Comparison of ENCODE assay signal across 1 cellular context in genomic region chr1:155834296-155834926, GRCh38.
TF ChIP-seq lines count a peak whose summit lies in the region.

No MANE protein-coding gene starts in this region.

TF ChIP-seq in K562, 482 proteins besides CTCF, POLR2A, EP300 and RAD21 (continued from another document and continues in another):
- TF ChIP-seq ZMIZ1 (IDR thresholded peaks at IDR 0.05; ENCODE audit: low read depth in 2 of 2, low read length in 2 of 2) (no peak), NONO (IDR thresholded peaks at IDR 0.05; ENCODE audit: low read depth in 2 of 2, low read length in 1 of 2) (peak in 1 of 2 experiments; percentile 51; a peak in 1 of 4 replicates), RBM15 (IDR thresholded peaks at IDR 0.05; ENCODE audit: insufficient read depth, low read length) (no peak), TEAD2 (tag; IDR thresholded peaks at IDR 0.05) (no peak), KDM4B (IDR thresholded peaks at IDR 0.05; ENCODE audit: borderline replicate concordance in 2 of 2, low read depth in 1 of 2) (no peak), ZNF175 (CRISPR knock-in tag; IDR thresholded peaks at IDR 0.05; ENCODE audit: low read depth) (no peak), ZNF639 (CRISPR knock-in tag; conservative IDR thresholded peaks at IDR 0.05 in 1 of 2, IDR thresholded peaks at IDR 0.05 in 1 of 2) (peak in 1 of 2 experiments; percentile 1; a peak in 1 of 4 replicates), E2F6 (IDR thresholded peaks at IDR 0.05; ENCODE audit: borderline replicate concordance in 1 of 2, extremely low read depth in 1 of 2, insufficient read depth in 1 of 2, insufficient read length in 1 of 2, low read depth in 1 of 2, low read length in 1 of 2, poor library complexity in 1 of 2, severe bottlenecking in 1 of 2) (no peak), CTCFL (IDR thresholded peaks at IDR 0.05; ENCODE audit: borderline replicate concordance, insufficient read depth, low read depth, low read length, poor library complexity, severe bottlenecking) (no peak), SREBF2 (CRISPR knock-in tag; IDR thresholded peaks at IDR 0.05) (no peak), ELK1 (CRISPR knock-in tag; IDR thresholded peaks at IDR 0.05) (no peak), ZNF274 (IDR thresholded peaks at IDR 0.05; ENCODE audit: borderline replicate concordance, low read depth, low read length) (no peak), ZSCAN32 (CRISPR knock-in tag; IDR thresholded peaks at IDR 0.05) (no peak), ZNF140 (CRISPR knock-in tag; IDR thresholded peaks at IDR 0.05) (no peak), HNRNPUL1 (IDR thresholded peaks at IDR 0.05; ENCODE audit: low read length) (no peak), SMARCA4 (IDR thresholded peaks at IDR 0.05) (peak; percentile 49; the same call in 1 of the 2 replicates), SRSF9 (IDR thresholded peaks at IDR 0.05; ENCODE audit: borderline replicate concordance, low read depth, low read length) (no peak), BCL6 (CRISPR knock-in tag; IDR thresholded peaks at IDR 0.05) (no peak), SMARCE1 (IDR thresholded peaks at IDR 0.05) (no peak), EP400 (IDR thresholded peaks at IDR 0.05) (no peak; the same call in 1 of the 2 replicates), ZNF75A (CRISPR knock-in tag; IDR thresholded peaks at IDR 0.05) (no peak), PHF20 (IDR thresholded peaks at IDR 0.05; ENCODE audit: partially characterized antibody) (no peak), ZNF143 (CRISPR knock-in tag; IDR thresholded peaks at IDR 0.05) (no peak), MAFK (IDR thresholded peaks at IDR 0.05; ENCODE audit: low read length) (no peak), E2F5 (CRISPR knock-in tag; IDR thresholded peaks at IDR 0.05) (no peak), ARID3A (IDR thresholded peaks at IDR 0.05; ENCODE audit: borderline replicate concordance, low read depth, low read length) (0 out of 2 replicates have a peak, but pooled peaks have one; percentile 12), NCOA4 (IDR thresholded peaks at IDR 0.05; ENCODE audit: partially characterized antibody) (no peak), NFIC (IDR thresholded peaks at IDR 0.05) (peak; percentile 24; the same call in 1 of the 2 replicates), EWSR1 (IDR thresholded peaks at IDR 0.05; ENCODE audit: borderline replicate concordance, low read depth, partially characterized antibody) (no peak), HLTF (IDR thresholded peaks at IDR 0.05) (peak; percentile 1; the same call in 1 of the 2 replicates), MCM3 (IDR thresholded peaks at IDR 0.05) (no peak), E2F1 (CRISPR knock-in tag; IDR thresholded peaks at IDR 0.05) (no peak), MYC (IDR thresholded peaks at IDR 0.05; ENCODE audit: low read depth, low read length) (peak; percentile 44; the same call in 1 of the 2 replicates), MYC (CRISPR knock-in tag; IDR thresholded peaks at IDR 0.05; ENCODE audit: borderline replicate concordance, low read depth) (no peak), DDX20 (tag; IDR thresholded peaks at IDR 0.05; ENCODE audit: low read depth) (no peak), ZNF764 (CRISPR knock-in tag; IDR thresholded peaks at IDR 0.05; ENCODE audit: low read depth) (no peak), STAT5B (CRISPR knock-in tag; IDR thresholded peaks at IDR 0.05) (no peak), POLR2G (IDR thresholded peaks at IDR 0.05; ENCODE audit: low read depth, low read length) (no peak; the same call in 1 of the 2 replicates), NKRF (IDR thresholded peaks at IDR 0.05; ENCODE audit: borderline replicate concordance) (peak; percentile 26; the same call in 1 of the 2 replicates), ERF (CRISPR knock-in tag; IDR thresholded peaks at IDR 0.05) (no peak), BACH1 (tag; IDR thresholded peaks at IDR 0.05) (peak; percentile 43; the same call in 1 of the 2 replicates), CREBBP (IDR thresholded peaks at IDR 0.05; ENCODE audit: low read depth, low read length) (no peak), ELK3 (CRISPR knock-in tag; IDR thresholded peaks at IDR 0.05) (no peak), TOE1 (IDR thresholded peaks at IDR 0.05; ENCODE audit: borderline replicate concordance) (no peak), TOE1 (CRISPR knock-in tag; IDR thresholded peaks at IDR 0.05; ENCODE audit: borderline replicate concordance, low read depth) (no peak), POLR2AphosphoS5 (IDR thresholded peaks at IDR 0.05; ENCODE audit: control insufficient read depth, insufficient read depth, low read depth, low read length) (no peak), SIN3B (IDR thresholded peaks at IDR 0.05; ENCODE audit: low read depth) (no peak), MBD2 (IDR thresholded peaks at IDR 0.05; ENCODE audit: borderline replicate concordance, low read depth) (no peak; the same call in 1 of the 2 replicates), CBX5 (IDR thresholded peaks at IDR 0.05; ENCODE audit: borderline replicate concordance, low read depth) (no peak), HCFC1 (IDR thresholded peaks at IDR 0.05; ENCODE audit: low read depth, low read length) (peak; percentile 44; the same call in 1 of the 2 replicates), ZNF785 (CRISPR knock-in tag; IDR thresholded peaks at IDR 0.05) (no peak), SNIP1 (IDR thresholded peaks at IDR 0.05; ENCODE audit: low read depth) (no peak), NR2F6 (CRISPR knock-in tag; IDR thresholded peaks at IDR 0.05) (no peak)
